In the genomic region with DNA sequence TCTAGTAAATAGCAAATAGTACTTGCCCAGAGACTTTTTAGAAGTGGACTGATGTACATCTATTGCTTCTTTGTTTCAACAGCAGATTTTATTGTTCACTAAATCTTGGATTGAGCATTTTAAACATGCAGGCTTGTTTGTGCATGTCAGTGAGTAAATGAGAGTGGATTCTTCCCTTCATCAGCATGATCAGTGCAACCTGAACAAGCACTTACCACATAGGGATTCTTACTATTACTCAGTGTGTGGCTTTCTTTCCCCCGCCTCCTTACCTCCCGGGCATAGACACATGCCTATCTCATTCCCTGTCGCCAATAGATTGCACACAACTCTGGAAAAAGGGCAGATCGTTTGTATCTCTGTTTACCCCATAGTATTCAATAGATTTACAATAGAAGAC, we compare ENCODE assay signal across 15 cellular contexts.
A peak's percentile ranks its signal among the peaks of the same experiment; 100 is the strongest.
DNase-seq lines count a peak whose midpoint lies in the region; ATAC-seq and TF ChIP-seq lines count a peak whose summit lies in the region.
"Had no signal": no experiment of that assay in that cellular context is flagged by ENCODE, and none has a peak within 500 bp of the region (broad histone marks: within the 10 kb centered on the region; RNA-seq: fewer than 3 reads in every experiment).

No MANE protein-coding gene starts in this region.

- no peaks in the 10 kb centered on the region for H3K36me3 ChIP-seq in RWPE2 (ENCODE audit: low read depth)
- H3K36me3 ChIP-seq: BLaER1, HAP-1 had no signal

- TF ChIP-seq CTCF in RWPE2 (IDR thresholded peaks at IDR 0.05; ENCODE audit: poor library complexity, severe bottlenecking) (no peak), GM20000 (IDR thresholded peaks at IDR 0.05; ENCODE audit: extremely low read depth, missing control alignments) (no peak)

- H3K4me1 ChIP-seq in RWPE2 (ENCODE audit: insufficient read depth, poor library complexity, severe bottlenecking): peaks cover 3% of the 10 kb centered on the region
- H3K4me1 ChIP-seq: BLaER1, Caco-2, HAP-1 had no signal

- H3K27ac ChIP-seq in RWPE2 (ENCODE audit: poor library complexity, severe bottlenecking): no peak overlapping the region
- H3K27ac ChIP-seq: BLaER1 had no signal

- DNase-seq in NCI-H345 (lab: John Stamatoyannopoulos, UW) (peak; percentile 60), NCI-H345 treated with DMSO at 0.1 percent for 48 hours (lab: John Stamatoyannopoulos, UW; ENCODE audit: unreplicated experiment) (no peak), RWPE2 (ENCODE audit: low spot score) (no peak), GM20000 (ENCODE audit: low spot score) (no peak)
- DNase-seq in stimulated activated CD4-positive, alpha-beta T cell treated with anti-CD3 and anti-CD28 coated beads, Interleukin-2, amount 100 ng/mL, for 48 hours: no peak
- DNase-seq: 8988T; AML-193; Caco-2; CD8-positive, alpha-beta memory T cell; DND-41; GDM1 had no signal

- no peak overlapping the region for H3K4me3 ChIP-seq in RWPE2 (ENCODE audit: severe bottlenecking)
- H3K4me3 ChIP-seq: BLaER1, HAP-1 had no signal

- no peaks in the 10 kb centered on the region for H3K9me3 ChIP-seq in RWPE2 (ENCODE audit: severe bottlenecking)
- H3K9me3 ChIP-seq: BLaER1, Caco-2, HAP-1 had no signal

- H3K27me3 ChIP-seq in RWPE2 (ENCODE audit: insufficient read depth, poor library complexity, severe bottlenecking): no peaks in the 10 kb centered on the region
- H3K27me3 ChIP-seq: BLaER1 had no signal

- ATAC-seq in RWPE2 (ENCODE audit: low read depth) (peak; percentile 89), esophagus mucosa (peak; percentile 87), GM19463 (IDR thresholded peaks at IDR 0.05; ENCODE audit: unreplicated experiment) (no peak)
